ENCODE assay signal across 16 cellular contexts in genomic region chr18:34364699-34365098, GRCh38.
DNase-seq lines count a peak whose midpoint lies in the region; ATAC-seq, FAIRE-seq and TF ChIP-seq lines count a peak whose summit lies in the region.
"Had no signal": no experiment of that assay in that cellular context is flagged by ENCODE, and none has a peak within 500 bp of the region (broad histone marks: within the 10 kb centered on the region; RNA-seq: fewer than 3 reads in every experiment).

No MANE protein-coding gene starts in this region.

- no peaks in the 10 kb centered on the region for H3K79me2 ChIP-seq in HepG2 (ENCODE audit: insufficient read depth, low read length)
- H3K79me2 ChIP-seq in GM23248 (ENCODE audit: insufficient read depth) = no peaks in the 10 kb centered on the region

- FAIRE-seq in HepG2 (lab: Jason Lieb, UNC) = no peak
- FAIRE-seq: GM12892, H1, HTR-8/SVneo had no signal

- H3K4me1 ChIP-seq in HepG2 (ENCODE audit: insufficient read depth, low read length) (no peaks in the 10 kb centered on the region), GM23248 (ENCODE audit: insufficient read depth) (no peaks in the 10 kb centered on the region)
- H3K4me1 ChIP-seq: HAP-1 had no signal

- intact Hi-C loops in HepG2 (cut with micrococcal nuclease; ENCODE audit: unreplicated experiment) = no loop called here

- ATAC-seq in HepG2 (no peak), GM19467 (IDR thresholded peaks at IDR 0.05; ENCODE audit: unreplicated experiment) (no peak)

- no peaks in the 10 kb centered on the region for H3F3A ChIP-seq in GM23248 (ENCODE audit: insufficient read depth)

- no peak overlapping the region for H3K4me3 ChIP-seq in HepG2 (replicated peaks in 1 of 3; ENCODE audit: insufficient read depth in 1 of 3, low read depth in 2 of 3, low read length in 3 of 3)
- no peak overlapping the region for H3K4me3 ChIP-seq in GM23248
- H3K4me3 ChIP-seq: HAP-1 had no signal

- H3K4me2 ChIP-seq in HepG2 (ENCODE audit: low read depth, low read length) (no peak overlapping the region), GM23248 (ENCODE audit: unreplicated experiment) (no peak overlapping the region)

- TF ChIP-seq EP300 in HepG2 (IDR thresholded peaks at IDR 0.05; ENCODE audit: low read depth in 2 of 2, low read length in 2 of 2) (no peak), HepG2 (CRISPR knock-in tag; IDR thresholded peaks at IDR 0.05; ENCODE audit: borderline replicate concordance) (no peak)

- in situ Hi-C loops in HepG2 (cut with HindIII; ENCODE audit: extremely low pct_ligation_motif_present, low pct_unique_long_range_greater_than_20kb) (no loop called here), GM23248 (cut with MboI) (no loop called here)

- H3K9ac ChIP-seq in HepG2 (ENCODE audit: insufficient read depth, low read depth, low read length) (no peak overlapping the region), GM23248 (no peak overlapping the region)

- DNase-seq in DMS53 (lab: John Stamatoyannopoulos, UW) (peak; percentile 37), DMS53 treated with DMSO at 0.1 percent for 48 hours (lab: John Stamatoyannopoulos, UW; ENCODE audit: unreplicated experiment) (no peak), HuH-7.5 (ENCODE audit: low spot score) (peak; percentile 3), NCI-H774 (lab: John Stamatoyannopoulos, UW) (peak; percentile 21), HepG2 (ENCODE audit: low spot score) (peak; percentile 1), GM23248 (no peak), SK-N-DZ (ENCODE audit: low spot score) (no peak)
- DNase-seq: Calu3, DND-41, GDM1 had no signal

- WGBS in HepG2 (ENCODE audit: low lambda C conversion rate) = 0% methylated on average over 1 of the region's 1 CpG
- WGBS in GM23248 (ENCODE audit: low coverage in 1 of 2, low lambda C conversion rate in 2 of 2, missing lambda C conversion rate in 2 of 2), 2 experiments = 10 to 30% methylated on average over 1 of the region's 1 CpG

- CTCF ChIA-PET in HepG2 (lab: Yijun Ruan, JAX; ENCODE audit: low intra/inter-chr PET ratio, low total read pairs) = no interaction called here

- H2AFZ ChIP-seq in HepG2 (ENCODE audit: low read length) (no peak overlapping the region), GM23248 (no peak overlapping the region)

- H3K9me3 ChIP-seq in HepG2 (ENCODE audit: low read length) = no peaks in the 10 kb centered on the region
- no peaks in the 10 kb centered on the region for H3K9me3 ChIP-seq in GM23248 (ENCODE audit: low read depth)
- H3K9me3 ChIP-seq: HAP-1 had no signal

- H3K27ac ChIP-seq in HepG2 (ENCODE audit: extremely low read length, insufficient read depth, low read length) (no peak overlapping the region), GM23248 (no peak overlapping the region)
- H3K27ac ChIP-seq: 22Rv1 had no signal

- no peak for TF ChIP-seq RAD21 in HepG2 (CRISPR knock-in tag; IDR thresholded peaks at IDR 0.05)

- TF ChIP-seq CTCF in HepG2 (CRISPR knock-in tag; IDR thresholded peaks at IDR 0.05) = no peak

- POLR2A ChIA-PET in HepG2 (lab: Yijun Ruan, JAX) = no interaction called here

- H3K9me2 ChIP-seq in GM23248 (ENCODE audit: insufficient read depth) = no peaks in the 10 kb centered on the region

- H3K36me3 ChIP-seq in HepG2 (replicated peaks in 1 of 2; ENCODE audit: control insufficient read depth in 1 of 2, insufficient read depth in 2 of 2, low read length in 2 of 2) (no peaks in the 10 kb centered on the region), GM23248 (ENCODE audit: low read depth) (no peaks in the 10 kb centered on the region)
- H3K36me3 ChIP-seq: HAP-1 had no signal

- TF ChIP-seq POLR2A in HepG2 (IDR thresholded peaks at IDR 0.05; ENCODE audit: insufficient read depth in 1 of 2, low read depth in 2 of 2, low read length in 2 of 2) = no peak

- H4K20me1 ChIP-seq in HepG2 (ENCODE audit: insufficient read depth, low read length) (no peaks in the 10 kb centered on the region), GM23248 (ENCODE audit: insufficient read depth) (no peaks in the 10 kb centered on the region)

- no TSS peak for BruUV-seq in HepG2 (replicated peaks; lab: Mats Ljungman, UMichigan)

- H3K27me3 ChIP-seq in HepG2 (ENCODE audit: control insufficient read depth in 1 of 2, insufficient read depth in 2 of 2, low read length in 2 of 2) = no peaks in the 10 kb centered on the region; a peak in 1 of 5 replicates
- H3K27me3 ChIP-seq in GM23248 (replicated peaks; ENCODE audit: insufficient read depth) = no peaks in the 10 kb centered on the region

TF ChIP-seq in HepG2, 621 proteins besides CTCF, POLR2A, EP300 and RAD21 (continues in another document):
- TF ChIP-seq ZFP1 (CRISPR knock-in tag; IDR thresholded peaks at IDR 0.05) (no peak), GABPB1 (CRISPR knock-in tag; IDR thresholded peaks at IDR 0.05) (no peak), ATF6 (CRISPR knock-in tag; conservative IDR thresholded peaks at IDR 0.05) (no peak), WIZ (CRISPR knock-in tag; IDR thresholded peaks at IDR 0.05) (no peak), THAP8 (CRISPR knock-in tag; IDR thresholded peaks at IDR 0.05; ENCODE audit: borderline replicate concordance) (no peak), ZNF607 (CRISPR knock-in tag; IDR thresholded peaks at IDR 0.05; ENCODE audit: borderline replicate concordance) (no peak), KLF9 (CRISPR knock-in tag; IDR thresholded peaks at IDR 0.05; ENCODE audit: low read depth) (no peak), FOXA1 (IDR thresholded peaks at IDR 0.05) (peak; percentile 68), FOXA1 (CRISPR knock-in tag; IDR thresholded peaks at IDR 0.05) (0 out of 2 replicates have a peak, but pooled peaks have one; percentile 11), JUNB (CRISPR knock-in tag; IDR thresholded peaks at IDR 0.05; ENCODE audit: borderline replicate concordance) (no peak), ATF7-NPFF (CRISPR knock-in tag; IDR thresholded peaks at IDR 0.05; ENCODE audit: low read depth) (no peak), ZNF543 (CRISPR knock-in tag; IDR thresholded peaks at IDR 0.05) (no peak), ZNF253 (CRISPR knock-in tag; IDR thresholded peaks at IDR 0.05; ENCODE audit: borderline replicate concordance) (no peak), ZNF276 (CRISPR knock-in tag; IDR thresholded peaks at IDR 0.05; ENCODE audit: low read depth) (no peak)

Comparison
In these comparisons a context has a peak if more than half of its experiments do, and no peak if none do; other contexts are left out.
1. DNase-seq: peak in DMS53 (single experiment), HuH-7.5 (single experiment), NCI-H774 (single experiment) and HepG2 (single experiment); none in DMS53 treated with DMSO at 0.1 percent for 48 hours (single experiment), GM23248 (single experiment) and SK-N-DZ (single experiment).